Comparison of ENCODE assay signal across 9 cellular contexts in genomic region chr14:97458302-97459137, GRCh38.
DNase-seq lines count a peak whose midpoint lies in the region; ATAC-seq and TF ChIP-seq lines count a peak whose summit lies in the region.
"Had no signal": no experiment of that assay in that cellular context is flagged by ENCODE, and none has a peak within 500 bp of the region (broad histone marks: within the 10 kb centered on the region; RNA-seq: fewer than 3 reads in every experiment).

No MANE protein-coding gene starts in this region.

- no peak overlapping the region for H3K14ac ChIP-seq in trophoblast cell (ENCODE audit: low read length)

- no CpG with 5 or more reads among the region's 38 CpGs for WGBS in trophoblast cell (ENCODE audit: extremely low coverage, insufficient coverage, insufficient read length)
- WGBS in thyroid gland, 2 donors, result 25 to 27% methylated on average over 36 to 37 of the region's 38 CpGs

- H3K4ac ChIP-seq in trophoblast cell (ENCODE audit: low read depth, low read length), result no peak overlapping the region

- H3K9me3 ChIP-seq in endocrine pancreas (ENCODE audit: control insufficient read depth, low read length) (no peaks in the 10 kb centered on the region), trophoblast cell (ENCODE audit: insufficient read depth, low read depth, low read length) (no peaks in the 10 kb centered on the region), thyroid gland (no peaks in the 10 kb centered on the region)

- CTCF ChIA-PET in activated CD8-positive, alpha-beta T cell treated with anti-CD3 and anti-CD28 coated beads for 36 hours (lab: Charles Lee), result interaction anchor here (0.6 to 3.6 kb wide), 3 partner anchors 15 to 266 kb away, joined by 3 to 22 read pairs (median 3); no protein-coding TSS in a partner anchor

- H3K36me3 ChIP-seq in endocrine pancreas (ENCODE audit: control insufficient read depth, insufficient read depth, low read length) (no peaks in the 10 kb centered on the region), trophoblast cell (ENCODE audit: control insufficient read depth in 1 of 2, insufficient read depth in 2 of 2, low read length in 2 of 2) (no peaks in the 10 kb centered on the region), thyroid gland (no peaks in the 10 kb centered on the region)

- peak overlapping the region; percentile 100 for H3K27ac Mint-ChIP-seq in activated CD8-positive, alpha-beta T cell treated with anti-CD3 and anti-CD28 coated beads for 36 hours

- H2AFZ ChIP-seq in trophoblast cell (ENCODE audit: insufficient read depth, low read length, poor library complexity), result peak overlapping the region; percentile 14

- H4K91ac ChIP-seq in trophoblast cell (ENCODE audit: low read depth, low read length), result no peak overlapping the region

- no peak for TF ChIP-seq POLR2A in thyroid gland (IDR thresholded peaks at IDR 0.05)

- H3K4me1 ChIP-seq in endocrine pancreas (ENCODE audit: control insufficient read depth, insufficient read depth, low read length) (no peaks in the 10 kb centered on the region), trophoblast cell (ENCODE audit: control insufficient read depth in 1 of 2, insufficient read depth in 2 of 2, low read length in 2 of 2) (peaks cover 4 to 9% of the 10 kb centered on the region in 2 experiments), thyroid gland (no peaks in the 10 kb centered on the region)

- H4K8ac ChIP-seq in trophoblast cell (ENCODE audit: low read depth, low read length), result no peak overlapping the region

- peaks cover 50% of the 10 kb centered on the region for H3K4me1 Mint-ChIP-seq in activated CD8-positive, alpha-beta T cell treated with anti-CD3 and anti-CD28 coated beads for 36 hours (ENCODE audit: low read depth)

- H2BK12ac ChIP-seq in trophoblast cell (ENCODE audit: low read length), result no peak overlapping the region

- H3K4me3 ChIP-seq in endocrine pancreas (ENCODE audit: control insufficient read depth, insufficient read depth, low read length) (peak overlapping the region; percentile 20), trophoblast cell (ENCODE audit: low read depth, low read length) (peak overlapping the region; percentile 45), thyroid gland (replicated peaks in 1 of 3) (no peak overlapping the region)

- no peaks in the 10 kb centered on the region for H3K79me2 ChIP-seq in trophoblast cell (ENCODE audit: control insufficient read depth, insufficient read depth, low read length, poor library complexity)

- peak overlapping the region; percentile 92 for H3K4me3 Mint-ChIP-seq in activated CD8-positive, alpha-beta T cell treated with anti-CD3 and anti-CD28 coated beads for 36 hours

- H3K23ac ChIP-seq in trophoblast cell (ENCODE audit: low read length), result no peak overlapping the region

- no peak overlapping the region for H2AK5ac ChIP-seq in trophoblast cell (ENCODE audit: low read length)

- H3K27me3 Mint-ChIP-seq in activated CD8-positive, alpha-beta T cell treated with anti-CD3 and anti-CD28 coated beads for 36 hours, result no peaks in the 10 kb centered on the region

- peaks cover 48% of the 10 kb centered on the region for H3K36me3 Mint-ChIP-seq in activated CD8-positive, alpha-beta T cell treated with anti-CD3 and anti-CD28 coated beads for 36 hours (ENCODE audit: low read depth)

- TF ChIP-seq CTCF in GM10266 (IDR thresholded peaks at IDR 0.05; ENCODE audit: control insufficient read depth, insufficient read depth, low read depth, missing control alignments) (no peak), thyroid gland (IDR thresholded peaks at IDR 0.05) (no peak)
- no peak for TF ChIP-seq CTCF in activated CD8-positive, alpha-beta T cell treated with anti-CD3 and anti-CD28 coated beads for 36 hours (IDR thresholded peaks at IDR 0.05)

- H3K27ac ChIP-seq in trophoblast cell (ENCODE audit: low read depth, low read length) (no peak overlapping the region), thyroid gland (no peak overlapping the region)
- H3K27ac ChIP-seq: epithelial cell of prostate had no signal

- no peak overlapping the region for H2BK5ac ChIP-seq in trophoblast cell (ENCODE audit: low read depth, low read length, poor library complexity)

- intact Hi-C loops in activated CD8-positive, alpha-beta T cell treated with anti-CD3 and anti-CD28 coated beads for 36 hours (cut with micrococcal nuclease), result no loop called here
- intact Hi-C loops in thyroid gland (cut with DNase I), result no loop called here

- ATAC-seq in activated CD8-positive, alpha-beta T cell treated with anti-CD3 and anti-CD28 coated beads for 36 hours, result peak; percentile 77
- no peak for ATAC-seq in GM21528 (IDR thresholded peaks at IDR 0.05; ENCODE audit: low FRiP score, unreplicated experiment)
- no peak for ATAC-seq in GM21737 (IDR thresholded peaks at IDR 0.05; ENCODE audit: unreplicated experiment)
- ATAC-seq in HG02798 (IDR thresholded peaks at IDR 0.05; ENCODE audit: poor library complexity, unreplicated experiment), result no peak

- H3K9me3 Mint-ChIP-seq in activated CD8-positive, alpha-beta T cell treated with anti-CD3 and anti-CD28 coated beads for 36 hours, result peaks cover 24% of the 10 kb centered on the region

- no peak overlapping the region for H3K18ac ChIP-seq in trophoblast cell (ENCODE audit: low read length)

- H3K9ac ChIP-seq in endocrine pancreas (ENCODE audit: control insufficient read depth, insufficient read depth, low read length), result no peak overlapping the region
- no peak overlapping the region for H3K9ac ChIP-seq in trophoblast cell (ENCODE audit: low read length)

- peak overlapping the region; percentile 74 for H3K4me2 ChIP-seq in trophoblast cell (ENCODE audit: low read length)

- DNase-seq in GM10266 (ENCODE audit: extremely low spot score) (peak; percentile 12), trophoblast cell (no peak), thyroid gland (peak; percentile 31 to 32)
- DNase-seq in activated CD8-positive, alpha-beta T cell treated with anti-CD3 and anti-CD28 coated beads for 36 hours, result peak; percentile 90

- no peak overlapping the region for H2BK120ac ChIP-seq in trophoblast cell (ENCODE audit: insufficient read depth, low read length, poor library complexity)

- H3K79me1 ChIP-seq in trophoblast cell (ENCODE audit: low read length), result no peaks in the 10 kb centered on the region

- no peak overlapping the region for H4K12ac ChIP-seq in trophoblast cell (ENCODE audit: low read depth, low read length)

- POLR2A ChIA-PET in activated CD8-positive, alpha-beta T cell treated with anti-CD3 and anti-CD28 coated beads for 36 hours (lab: Charles Lee), result interaction anchor here (0.7 to 3.6 kb wide), 6 partner anchors 8 to 519 kb away, joined by 3 to 16 read pairs (median 5); no protein-coding TSS in a partner anchor

- H3K27me3 ChIP-seq in endocrine pancreas (ENCODE audit: control insufficient read depth, insufficient read depth, low read length), result no peaks in the 10 kb centered on the region
- no peaks in the 10 kb centered on the region for H3K27me3 ChIP-seq in trophoblast cell (ENCODE audit: insufficient read depth, low read length)
- H3K27me3 ChIP-seq in thyroid gland, result no peaks in the 10 kb centered on the region

Comparison
In these comparisons a context has a peak if more than half of its experiments do, and no peak if none do; other contexts are left out.
1. DNase-seq: peak in GM10266 (single experiment), activated CD8-positive, alpha-beta T cell treated with anti-CD3 and anti-CD28 coated beads for 36 hours (single experiment) and thyroid gland (2 of 2); none in trophoblast cell (0 of 2).
2. H3K4me3 ChIP-seq: peak in endocrine pancreas (single experiment) and trophoblast cell (single experiment); none in thyroid gland (0 of 3).